24 cellular contexts compared by ENCODE assay signal in the genomic region with DNA sequence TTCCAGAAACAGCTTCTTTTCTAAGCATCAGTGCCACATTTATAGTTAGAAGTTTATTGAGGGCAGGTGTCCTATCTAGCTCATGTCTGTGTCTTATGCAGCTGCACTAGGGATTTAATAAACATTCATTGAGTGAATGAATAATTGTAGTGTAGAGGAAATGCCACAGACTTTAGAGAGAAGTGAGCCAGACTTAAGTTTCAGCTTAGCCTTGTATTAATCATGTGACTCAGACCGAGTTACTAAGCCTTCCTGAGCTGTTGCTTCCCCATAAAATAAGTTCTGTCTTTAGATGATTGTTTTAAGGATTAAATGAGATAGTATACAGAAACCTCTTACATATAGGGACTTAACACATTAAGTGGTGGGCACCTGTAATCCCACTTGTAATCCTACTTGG.
A peak's percentile ranks its signal among the peaks of the same experiment; 100 is the strongest.
DNase-seq lines count a peak whose midpoint lies in the region; ATAC-seq lines count a peak whose summit lies in the region.
"Had no signal": no experiment of that assay in that cellular context is flagged by ENCODE, and none has a peak within 500 bp of the region (broad histone marks: within the 10 kb centered on the region; RNA-seq: fewer than 3 reads in every experiment).

No MANE protein-coding gene starts in this region.

- DNase-seq in EL (peak; percentile 36), NCI-H226 (peak; percentile 20), dermis blood vessel endothelial cell (peak; percentile 37), iris pigment epithelial cell (ENCODE audit: low read depth) (peak; percentile 77), UCSD-AML1 (lab: John Stamatoyannopoulos, UW; ENCODE audit: unreplicated experiment) (no peak)
- DNase-seq in activated T-cell treated with anti-CD3 and anti-CD28 coated beads, Interleukin-2, amount 50 U/mL, for 1 hour = no peak
- DNase-seq: ACHN; activated CD4-positive, alpha-beta memory T cell treated with anti-CD3 and anti-CD28 coated beads for 36 hours; activated CD4-positive, CD25-positive, alpha-beta regulatory T cell treated with anti-CD3 and anti-CD28 coated beads, Interleukin-2, amount 50 U/mL, for 72 hours; aorta; Caco-2; caudate nucleus; DMS79 treated with DMSO at 0.1 percent for 48 hours; heart right ventricle; left cardiac atrium; NCI-H1048; NCI-H1930; stimulated activated CD4-positive, alpha-beta T cell treated with anti-CD3 and anti-CD28 coated beads, Interleukin-2, amount 100 ng/mL, for 48 hours; T-cell; trophoblast cell had no signal

- no peak for ATAC-seq in GM19395 (IDR thresholded peaks at IDR 0.05; ENCODE audit: unreplicated experiment)
- no peak for ATAC-seq in GM21786 (IDR thresholded peaks at IDR 0.05; ENCODE audit: unreplicated experiment)
- ATAC-seq: activated naive CD4-positive, alpha-beta T cell treated with anti-CD3 and anti-CD28 coated beads, Interleukin-2, amount 50 U/mL, for 72 hours; GM12878; heart right ventricle; left cardiac atrium; T-cell had no signal

Comparison
In these comparisons a context has a peak if more than half of its experiments do, and no peak if none do; other contexts are left out.
1. DNase-seq: peak in EL (single experiment), NCI-H226 (single experiment), dermis blood vessel endothelial cell (single experiment) and iris pigment epithelial cell (single experiment); none in UCSD-AML1 (single experiment) and activated T-cell treated with anti-CD3 and anti-CD28 coated beads, Interleukin-2, amount 50 U/mL, for 1 hour (single experiment).